ENCODE assay signal across 1 cellular context in the genomic region with DNA sequence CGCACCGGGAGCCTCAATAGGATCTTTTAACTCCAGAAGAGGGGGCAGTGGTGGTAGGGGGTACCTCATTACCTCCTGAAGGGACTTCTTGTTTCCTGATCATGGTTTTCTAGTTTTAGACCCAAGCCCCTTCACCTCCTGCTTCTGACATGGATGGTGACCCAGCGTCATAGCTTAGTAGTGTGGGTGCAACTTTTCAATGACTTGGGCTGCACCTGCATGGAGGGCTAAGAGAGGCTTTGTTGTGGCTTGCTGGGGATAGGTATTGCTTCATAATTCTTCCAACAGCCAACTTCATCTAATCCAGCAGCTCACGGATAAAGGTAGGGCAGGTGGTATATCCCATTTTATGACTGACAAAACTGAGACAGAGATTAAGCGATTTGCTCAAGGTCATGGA.
TF ChIP-seq lines count a peak whose summit lies in the region.

No MANE protein-coding gene starts in this region.

TF ChIP-seq in HepG2, 621 proteins besides CTCF, POLR2A, EP300 and RAD21:
- TF ChIP-seq MATR3 (CRISPR knock-in tag; IDR thresholded peaks at IDR 0.05) = no peak
- TF ChIP-seq CEBPG (CRISPR knock-in tag; IDR thresholded peaks at IDR 0.05) = peak; percentile 21; the same call in 1 of the 2 replicates
- peak; percentile 77 for TF ChIP-seq CEBPB (IDR thresholded peaks at IDR 0.05; ENCODE audit: borderline replicate concordance, low read depth, low read length)
- no peak for TF ChIP-seq REXO4 (CRISPR knock-in tag; IDR thresholded peaks at IDR 0.05; ENCODE audit: borderline replicate concordance)
TF ChIP-seq in HepG2: peak in this region for 2.
